In the genomic region with DNA sequence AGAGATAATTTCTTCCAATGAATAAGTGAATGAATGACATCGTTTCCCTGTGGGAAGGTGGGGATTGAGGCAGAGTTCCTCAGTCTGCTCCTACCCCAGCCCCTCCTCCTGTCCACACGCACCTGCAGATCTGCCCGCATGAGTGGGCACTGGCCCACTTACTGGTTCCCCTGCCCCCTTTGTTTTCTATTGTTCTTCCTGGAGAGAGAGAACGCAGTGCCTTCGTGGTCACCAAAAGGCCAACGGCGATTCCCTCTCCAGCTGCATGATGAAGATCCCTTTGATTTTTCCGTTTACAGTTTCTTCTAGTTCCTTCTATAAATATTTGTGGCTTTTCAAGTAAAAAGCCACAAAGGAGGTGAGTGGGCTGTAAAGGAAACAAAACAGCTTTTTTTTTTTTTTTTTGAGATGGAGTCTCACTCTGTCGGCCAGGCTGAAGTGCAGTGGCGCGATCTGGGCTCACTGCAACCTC, we compare ENCODE assay signal across 10 cellular contexts. TPM values are rescaled to one million over a fixed set of nuclear protein-coding genes. Genes with fewer than 3 reads are reported as not detected.
DNase-seq lines count a peak whose midpoint lies in the region; ATAC-seq and TF ChIP-seq lines count a peak whose summit lies in the region.
"Had no signal": no experiment of that assay in that cellular context is flagged by ENCODE, and none has a peak within 500 bp of the region (broad histone marks: within the 10 kb centered on the region; RNA-seq: fewer than 3 reads in every experiment).

No MANE protein-coding gene starts in this region.

- no peaks in the 10 kb centered on the region for H3K36me3 ChIP-seq in uterus

- H3K9me3 ChIP-seq in right cardiac atrium (ENCODE audit: control insufficient read depth, low read length) (no peaks in the 10 kb centered on the region), uterus (no peaks in the 10 kb centered on the region)

- intact Hi-C loops in right cardiac atrium (cut with DNase I) (no loop called here), cardiac septum (cut with DNase I) (no loop called here), uterus (cut with DNase I; ENCODE audit: low total_unique reads) (no loop called here)

- H3K4me3 ChIP-seq in right cardiac atrium (ENCODE audit: low read length), result no peak overlapping the region
- no peak overlapping the region for H3K4me3 ChIP-seq in uterus

- H3K27me3 Mint-ChIP-seq in T-cell, result no peaks in the 10 kb centered on the region
- H3K27me3 Mint-ChIP-seq in immature natural killer cell (ENCODE audit: low read depth in 3 of 3), result peaks cover 0 to 4% (median 1%) of the 10 kb centered on the region in 3 donors
- H3K27me3 Mint-ChIP-seq in mesothelial cell of epicardium (ENCODE audit: low read depth), result no peaks in the 10 kb centered on the region

- no peak for TF ChIP-seq POLR2A in uterus (IDR thresholded peaks at IDR 0.05)

- peak overlapping the region; percentile 86 to 91 for H3K27ac Mint-ChIP-seq in T-cell
- H3K27ac Mint-ChIP-seq in immature natural killer cell, result peak overlapping the region; percentile 3 to 83 (median 74)
- no peak overlapping the region for H3K27ac Mint-ChIP-seq in mesothelial cell of epicardium

- CTCF ChIA-PET in T-cell (lab: Charles Lee), result interaction anchor here in 1 of 2 donors (1.0 kb wide), 1 partner anchor 10 kb away, joined by 3 read pairs; no protein-coding TSS in a partner anchor

- POLR2A ChIA-PET in T-cell (lab: Charles Lee), result interaction anchor here (0.6 to 0.7 kb wide), 3 partner anchors 115 to 1232 kb away, joined by 3 to 5 read pairs (median 5); no protein-coding TSS in a partner anchor

- peaks cover 4% of the 10 kb centered on the region for H3K36me3 Mint-ChIP-seq in T-cell
- H3K36me3 Mint-ChIP-seq in immature natural killer cell, result peaks cover 0 to 7% (median 0%) of the 10 kb centered on the region in 3 donors
- H3K36me3 Mint-ChIP-seq in mesothelial cell of epicardium, result peaks cover 5% of the 10 kb centered on the region

- H3K4me1 Mint-ChIP-seq in T-cell, result peaks cover 21 to 36% (median 27%) of the 10 kb centered on the region in 3 donors
- peaks cover 37 to 38% of the 10 kb centered on the region in 2 donors for H3K4me1 Mint-ChIP-seq in immature natural killer cell
- peaks cover 4% of the 10 kb centered on the region for H3K4me1 Mint-ChIP-seq in mesothelial cell of epicardium

- peak overlapping the region; percentile 42 to 63 (median 59) for H3K4me3 Mint-ChIP-seq in T-cell
- H3K4me3 Mint-ChIP-seq in immature natural killer cell, result peak overlapping the region; percentile 52 to 82 (median 78)
- no peak overlapping the region for H3K4me3 Mint-ChIP-seq in mesothelial cell of epicardium

- H3K4me1 ChIP-seq in right cardiac atrium (ENCODE audit: control insufficient read depth, insufficient read depth, low read length) (peaks cover 9% of the 10 kb centered on the region), uterus (peaks cover 0 to 3% of the 10 kb centered on the region in 2 donors)

- H3K27me3 ChIP-seq in right cardiac atrium (ENCODE audit: control insufficient read depth, insufficient read depth) (no peaks in the 10 kb centered on the region), uterus (no peaks in the 10 kb centered on the region)

- TF ChIP-seq CTCF in uterus (IDR thresholded peaks at IDR 0.05) (no peak), mesothelial cell of epicardium (IDR thresholded peaks at IDR 0.05; ENCODE audit: unreplicated experiment) (no peak)

- WGBS in right cardiac atrium, result 47% methylated on average over 11 of the region's 11 CpGs

- H3K9me3 Mint-ChIP-seq in T-cell, result no peaks in the 10 kb centered on the region
- H3K9me3 Mint-ChIP-seq in immature natural killer cell, result no peaks in the 10 kb centered on the region
- no peaks in the 10 kb centered on the region for H3K9me3 Mint-ChIP-seq in mesothelial cell of epicardium

- ATAC-seq in right cardiac atrium, result no peak
- peak; percentile 20 to 46 (median 30) for ATAC-seq in T-cell (replicated peaks in 1 of 4)
- ATAC-seq in GM21528 (IDR thresholded peaks at IDR 0.05; ENCODE audit: low FRiP score, unreplicated experiment), result no peak
- ATAC-seq in GM19023 (IDR thresholded peaks at IDR 0.05; ENCODE audit: unreplicated experiment), result no peak

- H3K27ac ChIP-seq in right cardiac atrium (ENCODE audit: low read length), result peak overlapping the region; percentile 3
- H3K27ac ChIP-seq in uterus, result peak overlapping the region; percentile 16 to 56

- DNase-seq in right cardiac atrium (no peak), cardiac septum (ENCODE audit: low spot score) (no peak), T-cell (no peak), immature natural killer cell (peak in 1 of 3 donors; percentile 23), uterus (no peak), mesothelial cell of epicardium (ENCODE audit: low spot score in 2 of 2, unreplicated experiment in 2 of 2) (no peak)
- DNase-seq: NK-92 treated with Interleukin-12 subunit alpha and Interleukin-12 subunit beta, amount 100 ng/mL, for 24 hours had no signal

RNA-seq across cellular contexts. Expression of a gene that starts 5.7 kb away (rescaled TPM):
- total RNA-seq in right cardiac atrium (10 to 100 TPM; 34.1 to 53.1 (median 45.6) TPM), cardiac septum (36.5 TPM), T-cell (100 to 1,000 TPM in 3 of 5 donors, 10 to 100 TPM in 2; 78.4 to 151 (median 139) TPM), uterus (100 to 1,000 TPM in 1 of 4 donors, 10 to 100 TPM in 3; 11.5 to 128 (median 46.6) TPM), mesothelial cell of epicardium (58.1 to 61.4 TPM (median 58.2 TPM) in 3 replicates)
- polyA plus RNA-seq in right cardiac atrium (30.1 TPM), immature natural killer cell (10 to 100 TPM; 77.3 to 97.7 (median 89.1) TPM)

RNA-seq across cellular contexts. Expression of a gene that starts 11.1 kb away (rescaled TPM):
- total RNA-seq in right cardiac atrium, result 10 to 100 TPM; 49.0 to 62.5 (median 58.6) TPM
- 37.3 TPM for polyA plus RNA-seq in right cardiac atrium
- 48.7 TPM for total RNA-seq in cardiac septum
- 100 to 1,000 TPM; 108 to 159 (median 147) TPM for total RNA-seq in T-cell
- polyA plus RNA-seq in immature natural killer cell, result 10 to 100 TPM; 44.6 to 83.1 (median 58.1) TPM
- total RNA-seq in uterus, result 100 to 1,000 TPM in 1 of 4 donors, 10 to 100 TPM in 3; 30.0 to 175 (median 77.4) TPM
- 110 to 120 TPM (median 112 TPM) in 3 replicates for total RNA-seq in mesothelial cell of epicardium

RNA-seq across cellular contexts. Expression of a gene that starts 18.5 kb away (rescaled TPM):
- total RNA-seq in right cardiac atrium, result 10 to 100 TPM in 3 of 4 donors, 1 to 10 TPM in 1; 9.4 to 15.5 (median 12.7) TPM
- 17.4 TPM for polyA plus RNA-seq in right cardiac atrium
- 16.0 TPM for total RNA-seq in cardiac septum
- 10 to 100 TPM; 31.6 to 48.7 (median 47.7) TPM for total RNA-seq in T-cell
- polyA plus RNA-seq in immature natural killer cell, result 10 to 100 TPM; 16.9 to 86.2 (median 18.7) TPM
- 10 to 100 TPM in 3 of 4 donors, 1 to 10 TPM in 1; 3.6 to 38.1 (median 19.8) TPM for total RNA-seq in uterus
- 3.4 to 3.9 TPM (median 3.7 TPM) in 3 replicates for total RNA-seq in mesothelial cell of epicardium
- total RNA-seq: Daoy had no signal

RNA-seq across cellular contexts. Expression of a gene that starts 57.5 kb away (rescaled TPM):
- total RNA-seq in right cardiac atrium (100 to 1,000 TPM; 275 to 462 (median 364) TPM), cardiac septum (244 TPM), T-cell (10 to 100 TPM in 1 of 5 donors, 1 to 10 TPM in 4; 6.8 to 16.7 (median 8.8) TPM), uterus (100 to 1,000 TPM in 1 of 4 donors, 10 to 100 TPM in 3; 14.0 to 256 (median 50.3) TPM), mesothelial cell of epicardium (7.3 to 8.5 TPM (median 8.1 TPM) in 3 replicates)
- polyA plus RNA-seq in right cardiac atrium (362 TPM), immature natural killer cell (10 to 100 TPM in 1 of 3 donors, 1 to 10 TPM in 2; 7.2 to 12.1 (median 8.6) TPM)

Comparison
In these comparisons a context has a peak if more than half of its experiments do, and no peak if none do; other contexts are left out.
1. ATAC-seq: peak in T-cell (4 of 4); none in right cardiac atrium (0 of 2), GM21528 (single experiment) and GM19023 (single experiment).